In genomic region chr2:96143231-96143847, GRCh38 we compare ENCODE assay signal across 10 cellular contexts. TPM values are rescaled to one million over a fixed set of nuclear protein-coding genes. Genes with fewer than 3 reads are reported as not detected.
DNase-seq lines count a peak whose midpoint lies in the region; TF ChIP-seq lines count a peak whose summit lies in the region.
"Had no signal": no experiment of that assay in that cellular context is flagged by ENCODE, and none has a peak within 500 bp of the region (broad histone marks: within the 10 kb centered on the region; RNA-seq: fewer than 3 reads in every experiment).

No MANE protein-coding gene starts in this region.

- dilution Hi-C loops in mammary epithelial cell (cut with HindIII; ENCODE audit: low sequenced_read_pairs): no loop called here

- no peak overlapping the region for H3K4me2 ChIP-seq in mammary epithelial cell (ENCODE audit: insufficient read depth, low read depth, low read length)
- H3K4me2 ChIP-seq: neural progenitor cell had no signal

- H3K27me3 Mint-ChIP-seq in MCF 10A (ENCODE audit: insufficient read depth, unreplicated experiment) (no peaks in the 10 kb centered on the region), type B pancreatic cell (peaks cover 21% of the 10 kb centered on the region)

- BruUV-seq in MCF 10A (replicated peaks; lab: Mats Ljungman, UMichigan) (no TSS peak), mammary epithelial cell (replicated peaks; lab: Mats Ljungman, UMichigan) (no TSS peak)

- H3K9me3 ChIP-seq in mammary epithelial cell (replicated peaks; ENCODE audit: insufficient read depth, low read length) (no peaks in the 10 kb centered on the region), esophagus squamous epithelium (no peaks in the 10 kb centered on the region)

- no peak overlapping the region for H3K9ac ChIP-seq in mammary epithelial cell (ENCODE audit: insufficient read depth, low read length)
- H3K9ac ChIP-seq: neural progenitor cell had no signal

- CTCF ChIA-PET in MCF 10A (lab: Yijun Ruan, JAX): no interaction called here
- CTCF ChIA-PET in mammary epithelial cell (lab: Charles Lee; ENCODE audit: low non-redundant PET): no interaction called here

- H3K4me1 ChIP-seq in mammary epithelial cell (ENCODE audit: insufficient read depth, low read length) (peaks cover 33% of the 10 kb centered on the region), esophagus squamous epithelium (peaks cover 10 to 68% (median 11%) of the 10 kb centered on the region in 3 donors)

- H3K27ac Mint-ChIP-seq in MCF 10A (ENCODE audit: low read depth, unreplicated experiment) (no peak overlapping the region), type B pancreatic cell (no peak overlapping the region)
- H3K27ac Mint-ChIP-seq: neural progenitor cell had no signal

- H4K20me1 ChIP-seq in mammary epithelial cell (ENCODE audit: insufficient read depth, low read length): no peaks in the 10 kb centered on the region

- 94% methylated on average over 10 of the region's 10 CpGs for WGBS in mammary epithelial cell (ENCODE audit: low coverage, missing lambda C conversion rate)
- 61 to 73% methylated on average over 2 to 4 of the region's 10 CpGs for WGBS in esophagus squamous epithelium, 2 donors

- H2AFZ ChIP-seq in mammary epithelial cell (ENCODE audit: low read depth, low read length): no peak overlapping the region
- H2AFZ ChIP-seq: neural progenitor cell had no signal

- H3K4me3 Mint-ChIP-seq in MCF 10A (ENCODE audit: unreplicated experiment) (peak overlapping the region; percentile 78), type B pancreatic cell (peak overlapping the region; percentile 49)

- no peaks in the 10 kb centered on the region for H3K36me3 ChIP-seq in mammary epithelial cell (ENCODE audit: insufficient read depth, low read length)
- H3K36me3 ChIP-seq in esophagus squamous epithelium: no peaks in the 10 kb centered on the region
- H3K36me3 ChIP-seq: cardiac muscle cell, neural progenitor cell had no signal

- intact Hi-C loops in MCF 10A (cut with micrococcal nuclease) (no loop called here), mammary epithelial cell (cut with micrococcal nuclease) (loop anchor here (10.0 kb wide), 1 partner anchor 391 kb away; the partner anchor contains the start of gene ARID5A), esophagus squamous epithelium (cut with DNase I) (no loop called here)

- peaks cover 14% of the 10 kb centered on the region for H3K4me1 Mint-ChIP-seq in MCF 10A (ENCODE audit: insufficient read depth, unreplicated experiment)
- H3K4me1 Mint-ChIP-seq in type B pancreatic cell (ENCODE audit: unreplicated experiment): peaks cover 5% of the 10 kb centered on the region

- TF ChIP-seq CTCF in MCF 10A (IDR thresholded peaks at IDR 0.05; ENCODE audit: unreplicated experiment) (no peak), mammary epithelial cell (conservative IDR thresholded peaks at IDR 0.05 in 1 of 2, IDR thresholded peaks at IDR 0.05 in 1 of 2; ENCODE audit: extremely low read depth in 1 of 2, insufficient read depth in 1 of 2, low read depth in 1 of 2, low read length in 2 of 2) (no peak), esophagus squamous epithelium (IDR thresholded peaks at IDR 0.05) (no peak), type B pancreatic cell (conservative IDR thresholded peaks at IDR 0.05) (no peak)

- DNase-seq in MCF 10A (ENCODE audit: unreplicated experiment): no peak
- no peak for DNase-seq in mammary epithelial cell
- peak; percentile 57 to 61 for DNase-seq in activated CD4-positive, alpha-beta T cell treated with anti-CD3 and anti-CD28 coated beads for 4 hours
- DNase-seq in esophagus squamous epithelium (lab: John Stamatoyannopoulos, UW): no peak
- DNase-seq in type B pancreatic cell (ENCODE audit: extremely low spot score, unreplicated experiment): no peak
- DNase-seq in NCI-H1092 (lab: John Stamatoyannopoulos, UW): no peak
- no peak for DNase-seq in 8988T
- no peak for DNase-seq in DMS53 (lab: John Stamatoyannopoulos, UW)

- TF ChIP-seq POLR2A in esophagus squamous epithelium (IDR thresholded peaks at IDR 0.05): no peak

- in situ Hi-C loops in mammary epithelial cell (cut with MboI; ENCODE audit: low sequenced_read_pairs in 2 of 2): no loop called here

- no peaks in the 10 kb centered on the region for H3K79me2 ChIP-seq in mammary epithelial cell (ENCODE audit: insufficient read depth, low read length)

- H3K4me3 ChIP-seq in mammary epithelial cell (replicated peaks in 1 of 3; ENCODE audit: insufficient read depth in 1 of 3, low read depth in 2 of 3, low read length in 3 of 3) (no peak overlapping the region), esophagus squamous epithelium (peak overlapping the region in 3 of 4 donors; percentile 54 to 82 (median 69))
- H3K4me3 ChIP-seq: cardiac muscle cell, neural progenitor cell had no signal

- no peaks in the 10 kb centered on the region for H3K9me3 Mint-ChIP-seq in MCF 10A (ENCODE audit: unreplicated experiment)
- H3K9me3 Mint-ChIP-seq in type B pancreatic cell: no peaks in the 10 kb centered on the region
- H3K9me3 Mint-ChIP-seq: neural progenitor cell had no signal

- POLR2A ChIA-PET in MCF 10A (lab: Yijun Ruan, JAX): no interaction called here

- no peaks in the 10 kb centered on the region for H3K27me3 ChIP-seq in mammary epithelial cell (ENCODE audit: insufficient read depth, low read length)
- peaks cover 0 to 1% (median 0%) of the 10 kb centered on the region in 4 donors for H3K27me3 ChIP-seq in esophagus squamous epithelium

- H3K27ac ChIP-seq in mammary epithelial cell (ENCODE audit: insufficient read depth, low read depth, low read length) (no peak overlapping the region), esophagus squamous epithelium (no peak overlapping the region)
- H3K27ac ChIP-seq: cardiac muscle cell, neural progenitor cell had no signal

- H3K36me3 Mint-ChIP-seq in MCF 10A (ENCODE audit: insufficient read depth, unreplicated experiment): peaks cover 4% of the 10 kb centered on the region
- no peaks in the 10 kb centered on the region for H3K36me3 Mint-ChIP-seq in type B pancreatic cell
- H3K36me3 Mint-ChIP-seq: neural progenitor cell had no signal

RNA-seq across cellular contexts. Expression of gene DUSP2, which starts 1.9 kb away (rescaled TPM):
- total RNA-seq in MCF 10A (2022) (1.3 and 3.3 TPM in 2 replicates), mammary epithelial cell (10 to 100 TPM in 1 of 2 donors, 1 to 10 TPM in 1; 2.0 to 22.0 TPM), esophagus squamous epithelium (10 to 100 TPM in 1 of 4 donors, 1 to 10 TPM in 3; 1.5 to 10.3 (median 5.6) TPM), type B pancreatic cell (ENCODE audit: low replicate concordance) (4.3 and 4.5 TPM in 2 replicates)
- 3.1 TPM for polyA plus RNA-seq in mammary epithelial cell
- 11.6 TPM for polyA minus RNA-seq in mammary epithelial cell

RNA-seq across cellular contexts. Expression of gene ASTL, which starts 5.0 kb away (rescaled TPM):
- total RNA-seq in MCF 10A (2022) (not detected in 2 replicates), mammary epithelial cell (under 1 TPM in 1 of 2 donors, not detected in 1; 0.33 TPM), esophagus squamous epithelium (under 1 TPM in 2 of 4 donors, not detected in 2; 0.30 to 0.53 TPM), type B pancreatic cell (ENCODE audit: low replicate concordance) (0.93 TPM in 1 of 2 replicates, not detected in the other)
- polyA plus RNA-seq in mammary epithelial cell: not detected
- polyA minus RNA-seq in mammary epithelial cell: not detected
- total RNA-seq: cardiac muscle cell had no signal
- polyA plus RNA-seq: cardiac muscle cell had no signal

RNA-seq across cellular contexts. Expression of gene ADRA2B, which starts 27.0 kb away (rescaled TPM):
- total RNA-seq in MCF 10A (2022) (not detected in 2 replicates), mammary epithelial cell (under 1 TPM; under 0.01 to 0.09 TPM), esophagus squamous epithelium (1 to 10 TPM in 1 of 4 donors, under 1 TPM in 2, not detected in 1; 0.04 to 1.2 (median 0.38) TPM), type B pancreatic cell (ENCODE audit: low replicate concordance) (2.4 and 13.9 TPM in 2 replicates)
- 0.05 TPM for polyA plus RNA-seq in mammary epithelial cell
- not detected for polyA minus RNA-seq in mammary epithelial cell

Comparison
In these comparisons a context has a peak if more than half of its experiments do, and no peak if none do; other contexts are left out.
1. DNase-seq: peak in activated CD4-positive, alpha-beta T cell treated with anti-CD3 and anti-CD28 coated beads for 4 hours (2 of 2); none in MCF 10A (single experiment), mammary epithelial cell (single experiment), esophagus squamous epithelium (single experiment), type B pancreatic cell (single experiment), NCI-H1092 (single experiment), 8988T (single experiment) and DMS53 (single experiment).
2. H3K4me3 ChIP-seq: peak in esophagus squamous epithelium (3 of 4); none in mammary epithelial cell (0 of 3).